Comparison of ENCODE assay signal across 8 cellular contexts in the genomic region with DNA sequence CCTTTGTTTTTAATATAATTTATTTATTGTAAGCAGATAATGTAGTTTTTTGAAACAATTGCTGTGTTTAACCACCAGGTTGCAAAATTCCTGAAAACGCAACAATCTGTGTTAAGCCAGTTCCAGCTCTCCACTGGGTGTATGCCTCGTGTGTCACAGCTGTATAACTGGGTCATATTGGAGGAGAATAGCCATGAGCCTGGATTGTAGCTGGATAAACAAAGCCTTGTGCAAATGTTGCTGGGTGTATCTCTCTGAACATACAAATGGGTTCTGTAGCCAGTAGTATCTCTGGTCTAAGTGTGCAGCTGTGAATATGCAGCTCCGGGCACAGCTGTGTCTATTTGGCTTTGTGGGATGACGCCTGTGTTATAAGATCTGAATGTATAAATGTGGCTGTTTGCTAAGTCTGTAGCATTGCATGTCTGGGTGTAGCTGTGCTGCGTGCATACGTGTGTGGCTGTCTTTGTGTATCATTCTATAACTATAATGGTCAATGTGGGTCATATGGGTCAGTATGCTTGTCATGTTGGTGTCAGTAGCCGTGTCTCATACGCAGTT. TPM values are rescaled to one million over a fixed set of nuclear protein-coding genes. Genes with fewer than 3 reads are reported as not detected.
A peak's percentile ranks its signal among the peaks of the same experiment; 100 is the strongest.
DNase-seq lines count a peak whose midpoint lies in the region; ATAC-seq and TF ChIP-seq lines count a peak whose summit lies in the region.

No MANE protein-coding gene starts in this region.

- ATAC-seq in T-cell (replicated peaks in 1 of 4): peak in 1 of 4 experiments; percentile 7
- ATAC-seq in GM21515 (IDR thresholded peaks at IDR 0.05; ENCODE audit: unreplicated experiment): no peak
- no peak for ATAC-seq in HG03196 (IDR thresholded peaks at IDR 0.05; ENCODE audit: unreplicated experiment)

- POLR2A ChIA-PET in T-cell (lab: Charles Lee): no interaction called here

- peak overlapping the region in 2 of 3 donors; percentile 83 to 86 for H3K4me3 Mint-ChIP-seq in T-cell

- H3K27me3 Mint-ChIP-seq in T-cell: peaks cover 0 to 6% of the 10 kb centered on the region in 2 donors

- DNase-seq in DMS153 treated with DMSO at 0.1 percent for 48 hours (lab: John Stamatoyannopoulos, UW; ENCODE audit: unreplicated experiment) (peak; percentile 30), T-cell (no peak), fibroblast of the conjunctiva (ENCODE audit: low read depth) (peak; percentile 55), retina (peak; percentile 49), cerebellum (ENCODE audit: low spot score) (no peak), GM13977 (ENCODE audit: low spot score) (no peak)

- H3K4me1 Mint-ChIP-seq in T-cell: peaks cover 29 to 35% (median 31%) of the 10 kb centered on the region in 3 donors

- in situ Hi-C loops in GM13977 (cut with MboI; ENCODE audit: low pct_unique_long_range_greater_than_20kb, low sequenced_read_pairs, unreplicated experiment): no loop called here

- CTCF ChIA-PET in T-cell (lab: Charles Lee): interaction anchor here in 1 of 2 donors (0.6 to 1.1 kb wide), 3 partner anchors 18 to 270 kb away, joined by 3 read pairs; a partner anchor contains a TSS

- no peaks in the 10 kb centered on the region for H3K36me3 Mint-ChIP-seq in T-cell

- no peak for TF ChIP-seq CTCF in GM13977 (IDR thresholded peaks at IDR 0.05; ENCODE audit: extremely low read depth, insufficient read depth, missing control alignments)

- no peaks in the 10 kb centered on the region for H3K9me3 Mint-ChIP-seq in T-cell

- H3K27ac Mint-ChIP-seq in T-cell: peak overlapping the region; percentile 67 to 93

RNA-seq across cellular contexts. Expression of a gene that starts 2.7 kb away (rescaled TPM):
- total RNA-seq in T-cell (10 to 100 TPM; 16.1 to 39.9 (median 32.4) TPM), cerebellum (4.7 TPM)

RNA-seq across cellular contexts. Expression of a gene that starts 52.2 kb away (rescaled TPM):
- total RNA-seq in T-cell: 1 to 10 TPM; 4.6 to 9.8 (median 9.3) TPM
- 63.0 TPM for total RNA-seq in cerebellum

Comparison
In these comparisons a context has a peak if more than half of its experiments do, and no peak if none do; other contexts are left out.
1. DNase-seq: peak in DMS153 treated with DMSO at 0.1 percent for 48 hours (single experiment), fibroblast of the conjunctiva (single experiment) and retina (single experiment); none in T-cell (0 of 34), cerebellum (single experiment) and GM13977 (single experiment).